In genomic region chr16:667113-667779, GRCh38 we compare ENCODE assay signal across 8 cellular contexts. TPM values are rescaled to one million over a fixed set of nuclear protein-coding genes. Genes with fewer than 3 reads are reported as not detected.
DNase-seq lines count a peak whose midpoint lies in the region; ATAC-seq lines count a peak whose summit lies in the region.

No MANE protein-coding gene starts in this region.

- DNase-seq in activated CD8-positive, alpha-beta memory T cell treated with anti-CD3 and anti-CD28 coated beads, Interleukin-2, amount 10 ng/mL, durations not matched to agents 7 days and 5 days = no peak
- DNase-seq in activated CD8-positive, alpha-beta memory T cell treated with anti-CD3 and anti-CD28 coated beads for 24 hours = no peak
- DNase-seq in activated CD4-positive, alpha-beta memory T cell treated with anti-CD3 and anti-CD28 coated beads, Interleukin-2, amount 10 ng/mL, durations not matched to agents 7 days and 5 days = no peak
- no peak for DNase-seq in HUDEP-2 (lab: John Stamatoyannopoulos, UW; ENCODE audit: unreplicated experiment in 76 of 76)
- no peak for DNase-seq in germinal center (ENCODE audit: low spot score)

- H3K27ac ChIP-seq in layer of hippocampus (ENCODE audit: low read depth, low read length) (peak overlapping the region; percentile 88), temporal lobe (ENCODE audit: low read depth, low read length) (peak overlapping the region; percentile 89)

- H3K36me3 Mint-ChIP-seq in activated CD8-positive, alpha-beta memory T cell treated with anti-CD3 and anti-CD28 coated beads, Interleukin-2, amount 10 ng/mL, durations not matched to agents 7 days and 5 days = peaks cover 3% of the 10 kb centered on the region
- H3K36me3 Mint-ChIP-seq in activated CD4-positive, alpha-beta memory T cell treated with anti-CD3 and anti-CD28 coated beads, Interleukin-2, amount 10 ng/mL, durations not matched to agents 7 days and 5 days (ENCODE audit: low read depth) = peaks cover 16% of the 10 kb centered on the region

- peaks cover 10% of the 10 kb centered on the region for H3K4me1 Mint-ChIP-seq in activated CD8-positive, alpha-beta memory T cell treated with anti-CD3 and anti-CD28 coated beads, Interleukin-2, amount 10 ng/mL, durations not matched to agents 7 days and 5 days
- H3K4me1 Mint-ChIP-seq in activated CD4-positive, alpha-beta memory T cell treated with anti-CD3 and anti-CD28 coated beads, Interleukin-2, amount 10 ng/mL, durations not matched to agents 7 days and 5 days = peaks cover 12% of the 10 kb centered on the region

- no peaks in the 10 kb centered on the region for H3K27me3 ChIP-seq in layer of hippocampus (ENCODE audit: control insufficient read depth, insufficient read depth, low read length)

- H3K9me3 Mint-ChIP-seq in activated CD8-positive, alpha-beta memory T cell treated with anti-CD3 and anti-CD28 coated beads, Interleukin-2, amount 10 ng/mL, durations not matched to agents 7 days and 5 days (ENCODE audit: low read depth) = no peaks in the 10 kb centered on the region
- H3K9me3 Mint-ChIP-seq in activated CD4-positive, alpha-beta memory T cell treated with anti-CD3 and anti-CD28 coated beads, Interleukin-2, amount 10 ng/mL, durations not matched to agents 7 days and 5 days = no peaks in the 10 kb centered on the region

- no peak for ATAC-seq in activated CD8-positive, alpha-beta memory T cell treated with anti-CD3 and anti-CD28 coated beads, Interleukin-2, amount 10 ng/mL, durations not matched to agents 7 days and 5 days
- no peak for ATAC-seq in GM19455 (IDR thresholded peaks at IDR 0.05; ENCODE audit: unreplicated experiment)

- no peaks in the 10 kb centered on the region for H3K27me3 Mint-ChIP-seq in activated CD8-positive, alpha-beta memory T cell treated with anti-CD3 and anti-CD28 coated beads, Interleukin-2, amount 10 ng/mL, durations not matched to agents 7 days and 5 days
- no peaks in the 10 kb centered on the region for H3K27me3 Mint-ChIP-seq in activated CD4-positive, alpha-beta memory T cell treated with anti-CD3 and anti-CD28 coated beads, Interleukin-2, amount 10 ng/mL, durations not matched to agents 7 days and 5 days

- POLR2A ChIA-PET in activated CD4-positive, alpha-beta memory T cell treated with anti-CD3 and anti-CD28 coated beads, Interleukin-2, amount 10 ng/mL, durations not matched to agents 7 days and 5 days (lab: Charles Lee) = interaction anchor here (0.8 to 5.2 kb wide), 10 partner anchors 9 to 88 kb away, joined by 3 to 25 read pairs (median 5); partner anchors contain the start of genes STUB1, WDR24 and WDR90

- H3K4me3 Mint-ChIP-seq in activated CD8-positive, alpha-beta memory T cell treated with anti-CD3 and anti-CD28 coated beads, Interleukin-2, amount 10 ng/mL, durations not matched to agents 7 days and 5 days = peak overlapping the region; percentile 73
- H3K4me3 Mint-ChIP-seq in activated CD4-positive, alpha-beta memory T cell treated with anti-CD3 and anti-CD28 coated beads, Interleukin-2, amount 10 ng/mL, durations not matched to agents 7 days and 5 days = peak overlapping the region; percentile 77

- CTCF ChIA-PET in activated CD8-positive, alpha-beta memory T cell treated with anti-CD3 and anti-CD28 coated beads, Interleukin-2, amount 10 ng/mL, durations not matched to agents 7 days and 5 days (lab: Charles Lee) = interaction anchor here (1.3 to 2.3 kb wide), 6 partner anchors 11 to 297 kb away, joined by 3 to 13 read pairs (median 6); partner anchors contain the start of gene WDR90
- CTCF ChIA-PET in activated CD4-positive, alpha-beta memory T cell treated with anti-CD3 and anti-CD28 coated beads, Interleukin-2, amount 10 ng/mL, durations not matched to agents 7 days and 5 days (lab: Charles Lee) = interaction anchor here (0.7 to 1.8 kb wide), 8 partner anchors 8 to 28 kb away, joined by 3 to 8 read pairs (median 4); partner anchors contain the start of genes RHBDL1, STUB1 and WDR90

- peak overlapping the region; percentile 81 for H3K27ac Mint-ChIP-seq in activated CD8-positive, alpha-beta memory T cell treated with anti-CD3 and anti-CD28 coated beads, Interleukin-2, amount 10 ng/mL, durations not matched to agents 7 days and 5 days
- H3K27ac Mint-ChIP-seq in activated CD4-positive, alpha-beta memory T cell treated with anti-CD3 and anti-CD28 coated beads, Interleukin-2, amount 10 ng/mL, durations not matched to agents 7 days and 5 days = peak overlapping the region; percentile 78

RNA-seq across cellular contexts. Expression of gene RHOT2, which starts 0.7 kb away (rescaled TPM):
- 100 to 1,000 TPM; 134 to 168 TPM for total RNA-seq in activated CD8-positive, alpha-beta memory T cell treated with anti-CD3 and anti-CD28 coated beads, Interleukin-2, amount 10 ng/mL, durations not matched to agents 7 days and 5 days
- 100 to 1,000 TPM; 140 to 141 TPM for total RNA-seq in activated CD4-positive, alpha-beta memory T cell treated with anti-CD3 and anti-CD28 coated beads, Interleukin-2, amount 10 ng/mL, durations not matched to agents 7 days and 5 days
- 26.1 TPM for total RNA-seq in temporal lobe

RNA-seq across cellular contexts. Expression of gene RHBDL1, which starts 8.2 kb away (rescaled TPM):
- under 1 TPM; 0.37 to 0.79 TPM for total RNA-seq in activated CD8-positive, alpha-beta memory T cell treated with anti-CD3 and anti-CD28 coated beads, Interleukin-2, amount 10 ng/mL, durations not matched to agents 7 days and 5 days
- total RNA-seq in activated CD4-positive, alpha-beta memory T cell treated with anti-CD3 and anti-CD28 coated beads, Interleukin-2, amount 10 ng/mL, durations not matched to agents 7 days and 5 days = 1 to 10 TPM; 1.5 TPM
- total RNA-seq in temporal lobe = 1.7 TPM

RNA-seq across cellular contexts. Expression of gene STUB1, which starts 13.0 kb away (rescaled TPM):
- 10 to 100 TPM; 84.2 to 87.1 TPM for total RNA-seq in activated CD8-positive, alpha-beta memory T cell treated with anti-CD3 and anti-CD28 coated beads, Interleukin-2, amount 10 ng/mL, durations not matched to agents 7 days and 5 days
- 10 to 100 TPM; 63.9 to 78.3 TPM for total RNA-seq in activated CD4-positive, alpha-beta memory T cell treated with anti-CD3 and anti-CD28 coated beads, Interleukin-2, amount 10 ng/mL, durations not matched to agents 7 days and 5 days
- total RNA-seq in temporal lobe = 37.9 TPM

RNA-seq across cellular contexts. Expression of gene JMJD8, which starts 16.9 kb away (rescaled TPM):
- 10 to 100 TPM; 30.5 to 37.1 TPM for total RNA-seq in activated CD8-positive, alpha-beta memory T cell treated with anti-CD3 and anti-CD28 coated beads, Interleukin-2, amount 10 ng/mL, durations not matched to agents 7 days and 5 days
- 10 to 100 TPM; 27.1 to 27.2 TPM for total RNA-seq in activated CD4-positive, alpha-beta memory T cell treated with anti-CD3 and anti-CD28 coated beads, Interleukin-2, amount 10 ng/mL, durations not matched to agents 7 days and 5 days
- 15.5 TPM for total RNA-seq in temporal lobe

RNA-seq across cellular contexts. Expression of gene WDR90, which starts 18.1 kb away (rescaled TPM):
- 100 to 1,000 TPM in 1 of 2 experiments, 10 to 100 TPM in 1; 74.7 to 108 TPM for total RNA-seq in activated CD8-positive, alpha-beta memory T cell treated with anti-CD3 and anti-CD28 coated beads, Interleukin-2, amount 10 ng/mL, durations not matched to agents 7 days and 5 days
- 10 to 100 TPM; 58.0 to 58.4 TPM for total RNA-seq in activated CD4-positive, alpha-beta memory T cell treated with anti-CD3 and anti-CD28 coated beads, Interleukin-2, amount 10 ng/mL, durations not matched to agents 7 days and 5 days
- total RNA-seq in temporal lobe = 10.8 TPM
